8 cellular contexts compared by ENCODE assay signal in genomic region chr3:157174616-157175498, GRCh38. TPM values are rescaled to one million over a fixed set of nuclear protein-coding genes. Genes with fewer than 3 reads are reported as not detected.
DNase-seq lines count a peak whose midpoint lies in the region; ATAC-seq and TF ChIP-seq lines count a peak whose summit lies in the region.

No MANE protein-coding gene starts in this region.

- peaks cover 2% of the 10 kb centered on the region for H3K36me3 Mint-ChIP-seq in T-helper 17 cell (ENCODE audit: low read depth)

- H3K27ac ChIP-seq in angular gyrus (ENCODE audit: low read depth, low read length) (peak overlapping the region; percentile 97), left ventricle myocardium inferior (replicated peaks) (peak overlapping the region; percentile 100), upper lobe of right lung (peak overlapping the region; percentile 96)

- peak; percentile 90 for ATAC-seq in GM18499 (IDR thresholded peaks at IDR 0.05; ENCODE audit: insufficient read depth, unreplicated experiment)
- ATAC-seq in HG02938 (IDR thresholded peaks at IDR 0.05; ENCODE audit: unreplicated experiment): peak; percentile 92
- peak; percentile 92 for ATAC-seq in T-helper 17 cell
- ATAC-seq in upper lobe of right lung: peak; percentile 97

- H3K4me1 Mint-ChIP-seq in T-helper 17 cell: peaks cover 18% of the 10 kb centered on the region

- peak overlapping the region; percentile 99 for H3K27ac Mint-ChIP-seq in T-helper 17 cell

- H3K36me3 ChIP-seq in left ventricle myocardium inferior: no peaks in the 10 kb centered on the region
- no peaks in the 10 kb centered on the region for H3K36me3 ChIP-seq in upper lobe of right lung

- H3K27me3 ChIP-seq in left ventricle myocardium inferior (ENCODE audit: low read depth) (no peaks in the 10 kb centered on the region), upper lobe of right lung (no peaks in the 10 kb centered on the region)

- intact Hi-C loops in left ventricle myocardium inferior (cut with micrococcal nuclease): no loop called here
- intact Hi-C loops in posterior vena cava (cut with DNase I): loop anchor here in 1 of 2 donors (2.0 kb wide), 1 partner anchor 14 kb away; the partner anchor contains the start of gene CCNL1
- intact Hi-C loops in upper lobe of right lung (cut with DNase I): no loop called here

- H3K4me3 Mint-ChIP-seq in T-helper 17 cell: peak overlapping the region; percentile 91

- H3K27me3 Mint-ChIP-seq in T-helper 17 cell: no peaks in the 10 kb centered on the region

- TF ChIP-seq CTCF in left ventricle myocardium inferior (IDR thresholded peaks at IDR 0.05; ENCODE audit: borderline replicate concordance) (no peak), upper lobe of right lung (IDR thresholded peaks at IDR 0.05) (no peak)

- H3K4me1 ChIP-seq in left ventricle myocardium inferior: peaks cover 35% of the 10 kb centered on the region
- peaks cover 20% of the 10 kb centered on the region for H3K4me1 ChIP-seq in upper lobe of right lung

- DNase-seq in NCI-H1694 treated with DMSO at 0.1 percent for 48 hours (lab: John Stamatoyannopoulos, UW): peak; percentile 99
- peak; percentile 94 to 97 (median 95) for DNase-seq in T-helper 17 cell
- DNase-seq in left ventricle myocardium inferior: peak; percentile 99
- peak; percentile 100 for DNase-seq in posterior vena cava (ENCODE audit: low spot score)
- DNase-seq in upper lobe of right lung: peak; percentile 99

- H3K4me3 ChIP-seq in left ventricle myocardium inferior (peak overlapping the region; percentile 76), upper lobe of right lung (peak overlapping the region; percentile 75)

- H3K9me3 ChIP-seq in T-helper 17 cell (ENCODE audit: control insufficient read depth, low read length, poor library complexity, severe bottlenecking) (no peaks in the 10 kb centered on the region), left ventricle myocardium inferior (replicated peaks) (no peaks in the 10 kb centered on the region), upper lobe of right lung (no peaks in the 10 kb centered on the region)

RNA-seq across cellular contexts. Expression of gene CCNL1, which starts 14.9 kb away (rescaled TPM):
- total RNA-seq in T-helper 17 cell (1,000 to 10,000 TPM; 1,190 to 1,257 TPM), left ventricle myocardium inferior (19.2 TPM), posterior vena cava (100 to 1,000 TPM in 1 of 2 donors, 10 to 100 TPM in 1; 84.5 to 125 TPM), upper lobe of right lung (140 TPM)

Comparison
In these comparisons a context has a peak if more than half of its experiments do, and no peak if none do; other contexts are left out.
1. Peak in every context shown above with its lines: DNase-seq, ATAC-seq, H3K4me3 ChIP-seq and H3K27ac ChIP-seq.